In genomic region chr13:112529216-112529615, GRCh38 we compare ENCODE assay signal across 39 cellular contexts.
"Had no signal": no experiment of that assay in that cellular context is flagged by ENCODE, and none has a peak within 500 bp of the region (broad histone marks: within the 10 kb centered on the region; RNA-seq: fewer than 3 reads in every experiment).

No MANE protein-coding gene starts in this region.

- DNase-seq: activated effector memory CD4-positive, alpha-beta T cell treated with anti-CD3 and anti-CD28 coated beads, Interleukin-2, amount 50 U/mL, for 16 hours; activated effector memory CD4-positive, alpha-beta T cell treated with Interleukin-2 at 50 U/mL for 16 hours; activated gamma-delta T cell; activated gamma-delta T cell treated with Interleukin-2 at 50 U/mL for 16 hours; activated naive CD4-positive, alpha-beta T cell; activated naive CD4-positive, alpha-beta T cell treated with anti-CD3 and anti-CD28 coated beads for 36 hours; activated naive CD4-positive, alpha-beta T cell treated with anti-CD3 and anti-CD28 coated beads, Interleukin-2, amount 10 ng/mL, durations not matched to agents 7 days and 5 days; activated naive CD4-positive, alpha-beta T cell treated with anti-CD3 and anti-CD28 coated beads, Interleukin-2, amount 50 U/mL, for 16 hours; activated naive CD4-positive, alpha-beta T cell treated with Interleukin-2 at 50 U/mL for 16 hours; activated naive CD8-positive, alpha-beta T cell treated with anti-CD3 and anti-CD28 coated beads for 36 hours; activated naive CD8-positive, alpha-beta T cell treated with anti-CD3 and anti-CD28 coated beads, Interleukin-2, amount 10 ng/mL, durations not matched to agents 7 days and 5 days; activated T-cell treated with anti-CD3 and anti-CD28 coated beads, Interleukin-2, amount 50 U/mL, for 24 hours; activated T-cell treated with anti-CD3 and anti-CD28 coated beads, Interleukin-2, amount 50 U/mL, for 4 hours; activated T-cell treated with anti-CD3 and anti-CD28 coated beads, Interleukin-2, amount 50 U/mL, for 48 hours; activated T-cell treated with anti-CD3 and anti-CD28 coated beads, Interleukin-2, amount 50 U/mL, for 72 hours; adrenal gland; amniotic stem cell; amygdala; anterior cingulate cortex; aorta; body of pancreas; brain microvascular endothelial cell; caudate nucleus; central memory CD4-positive, alpha-beta T cell; cerebellar nuclear complex had no signal

- H3K36me3 ChIP-seq: brain microvascular endothelial cell, breast epithelium, cardiac muscle cell had no signal

- H3K9me3 Mint-ChIP-seq: activated naive CD4-positive, alpha-beta T cell treated with anti-CD3 and anti-CD28 coated beads for 36 hours; activated naive CD4-positive, alpha-beta T cell treated with anti-CD3 and anti-CD28 coated beads, Interleukin-2, amount 10 ng/mL, durations not matched to agents 7 days and 5 days; activated naive CD4-positive, alpha-beta T cell treated with anti-CD3 and anti-CD28 coated beads, Interleukin-2, amount 50 U/mL, for 24 hours; activated naive CD4-positive, alpha-beta T cell treated with anti-CD3 and anti-CD28 coated beads, Interleukin-2, amount 50 U/mL, for 72 hours; activated naive CD8-positive, alpha-beta T cell treated with anti-CD3 and anti-CD28 coated beads for 36 hours; activated naive CD8-positive, alpha-beta T cell treated with anti-CD3 and anti-CD28 coated beads, Interleukin-2, amount 10 ng/mL, durations not matched to agents 7 days and 5 days; activated T-cell treated with anti-CD3 and anti-CD28 coated beads, Interleukin-2, amount 50 U/mL, for 24 hours; activated T-cell treated with anti-CD3 and anti-CD28 coated beads, Interleukin-2, amount 50 U/mL, for 4 hours; activated T-cell treated with anti-CD3 and anti-CD28 coated beads, Interleukin-2, amount 50 U/mL, for 72 hours; activated T-helper 1 cell treated with anti-CD3 and anti-CD28 coated beads, Interleukin-12 subunit alpha, Interleukin-12 subunit beta, Interleukin-2, Interleukin-4 antibody, amounts not matched to agents 30 ng/mL and 10 ng/mL and 1 ng/mL, durations not matched to agents 14 hours and 24 hours and 36 hours; activated T-helper 17 cell treated with anti-CD3 and anti-CD28 coated beads, Interleukin-2, amount 50 U/mL, for 72 hours; activated T-helper 2 cell treated with anti-CD3 and anti-CD28 coated beads, Interferon-gamma antibody, Interleukin-2, Interleukin-4, amounts not matched to agents 10 μg/mL and 5 μg/mL and 100 μg/mL, durations not matched to agents 14 hours and 24 hours and 36 hours; brain; central memory CD8-positive, alpha-beta T cell had no signal

- H3K4me3 Mint-ChIP-seq: activated naive CD4-positive, alpha-beta T cell treated with anti-CD3 and anti-CD28 coated beads for 36 hours; activated naive CD4-positive, alpha-beta T cell treated with anti-CD3 and anti-CD28 coated beads, Interleukin-2, amount 10 ng/mL, durations not matched to agents 7 days and 5 days; activated naive CD4-positive, alpha-beta T cell treated with anti-CD3 and anti-CD28 coated beads, Interleukin-2, amount 50 U/mL, for 24 hours; activated naive CD8-positive, alpha-beta T cell; activated naive CD8-positive, alpha-beta T cell treated with anti-CD3 and anti-CD28 coated beads for 36 hours; activated naive CD8-positive, alpha-beta T cell treated with anti-CD3 and anti-CD28 coated beads, Interleukin-2, amount 10 ng/mL, durations not matched to agents 7 days and 5 days; activated T-cell treated with anti-CD3 and anti-CD28 coated beads, Interleukin-2, amount 50 U/mL, for 24 hours; activated T-cell treated with anti-CD3 and anti-CD28 coated beads, Interleukin-2, amount 50 U/mL, for 4 hours; activated T-cell treated with anti-CD3 and anti-CD28 coated beads, Interleukin-2, amount 50 U/mL, for 72 hours; activated T-helper 1 cell treated with anti-CD3 and anti-CD28 coated beads, Interleukin-12 subunit alpha, Interleukin-12 subunit beta, Interleukin-2, Interleukin-4 antibody, amounts not matched to agents 30 ng/mL and 10 ng/mL and 1 ng/mL, durations not matched to agents 14 hours and 24 hours and 36 hours; activated T-helper 17 cell treated with anti-CD3 and anti-CD28 coated beads, Interleukin-2, amount 50 U/mL, for 72 hours; brain; central memory CD8-positive, alpha-beta T cell had no signal

- H3K27ac Mint-ChIP-seq: activated naive CD4-positive, alpha-beta T cell treated with anti-CD3 and anti-CD28 coated beads, Interleukin-2, amount 10 ng/mL, durations not matched to agents 7 days and 5 days; activated naive CD4-positive, alpha-beta T cell treated with anti-CD3 and anti-CD28 coated beads, Interleukin-2, amount 50 U/mL, for 24 hours; activated naive CD4-positive, alpha-beta T cell treated with anti-CD3 and anti-CD28 coated beads, Interleukin-2, amount 50 U/mL, for 72 hours; activated naive CD8-positive, alpha-beta T cell; activated naive CD8-positive, alpha-beta T cell treated with anti-CD3 and anti-CD28 coated beads for 36 hours; activated naive CD8-positive, alpha-beta T cell treated with anti-CD3 and anti-CD28 coated beads, Interleukin-2, amount 10 ng/mL, durations not matched to agents 7 days and 5 days; activated T-cell treated with anti-CD3 and anti-CD28 coated beads, Interleukin-2, amount 50 U/mL, for 24 hours; activated T-helper 1 cell treated with anti-CD3 and anti-CD28 coated beads, Interleukin-12 subunit alpha, Interleukin-12 subunit beta, Interleukin-2, Interleukin-4 antibody, amounts not matched to agents 30 ng/mL and 10 ng/mL and 1 ng/mL, durations not matched to agents 14 hours and 24 hours and 36 hours; activated T-helper 17 cell treated with anti-CD3 and anti-CD28 coated beads, Interleukin-2, amount 50 U/mL, for 72 hours; activated T-helper 2 cell treated with anti-CD3 and anti-CD28 coated beads, Interferon-gamma antibody, Interleukin-2, Interleukin-4, amounts not matched to agents 10 μg/mL and 5 μg/mL and 100 μg/mL, durations not matched to agents 14 hours and 24 hours and 36 hours; brain had no signal

- H3K36me3 Mint-ChIP-seq: activated naive CD4-positive, alpha-beta T cell treated with anti-CD3 and anti-CD28 coated beads, Interleukin-2, amount 10 ng/mL, durations not matched to agents 7 days and 5 days; activated naive CD4-positive, alpha-beta T cell treated with anti-CD3 and anti-CD28 coated beads, Interleukin-2, amount 50 U/mL, for 24 hours; activated naive CD4-positive, alpha-beta T cell treated with anti-CD3 and anti-CD28 coated beads, Interleukin-2, amount 50 U/mL, for 72 hours; activated naive CD8-positive, alpha-beta T cell treated with anti-CD3 and anti-CD28 coated beads for 36 hours; activated naive CD8-positive, alpha-beta T cell treated with anti-CD3 and anti-CD28 coated beads, Interleukin-2, amount 10 ng/mL, durations not matched to agents 7 days and 5 days; brain had no signal

- H3K4me1 ChIP-seq: adrenal gland, ascending aorta, body of pancreas, breast epithelium had no signal

- H3K9me3 ChIP-seq: adrenal gland, ascending aorta, body of pancreas, breast epithelium had no signal

- H3K4me3 ChIP-seq: adrenal gland, ascending aorta, body of pancreas, breast epithelium, cardiac muscle cell had no signal

- H3K27me3 Mint-ChIP-seq: activated naive CD4-positive, alpha-beta T cell treated with anti-CD3 and anti-CD28 coated beads, Interleukin-2, amount 10 ng/mL, durations not matched to agents 7 days and 5 days; activated naive CD4-positive, alpha-beta T cell treated with anti-CD3 and anti-CD28 coated beads, Interleukin-2, amount 50 U/mL, for 24 hours; activated naive CD8-positive, alpha-beta T cell; activated naive CD8-positive, alpha-beta T cell treated with anti-CD3 and anti-CD28 coated beads for 36 hours; activated naive CD8-positive, alpha-beta T cell treated with anti-CD3 and anti-CD28 coated beads, Interleukin-2, amount 10 ng/mL, durations not matched to agents 7 days and 5 days; activated T-cell treated with anti-CD3 and anti-CD28 coated beads, Interleukin-2, amount 50 U/mL, for 24 hours; activated T-helper 17 cell treated with anti-CD3 and anti-CD28 coated beads, Interleukin-2, amount 50 U/mL, for 72 hours; brain; central memory CD8-positive, alpha-beta T cell had no signal

- ATAC-seq: activated naive CD4-positive, alpha-beta T cell treated with anti-CD3 and anti-CD28 coated beads, Interleukin-2, amount 50 U/mL, for 72 hours; activated T-cell treated with anti-CD3 and anti-CD28 coated beads, Interleukin-2, amount 50 U/mL, for 4 hours; activated T-cell treated with anti-CD3 and anti-CD28 coated beads, Interleukin-2, amount 50 U/mL, for 72 hours; activated T-helper 17 cell treated with anti-CD3 and anti-CD28 coated beads, Interleukin-2, amount 50 U/mL, for 72 hours; body of pancreas had no signal

- FAIRE-seq: astrocyte, bronchial epithelial cell, colon had no signal

- H3K27me3 ChIP-seq: adrenal gland, ascending aorta, body of pancreas, brain microvascular endothelial cell, breast epithelium, cardiac muscle cell had no signal

- H3K4me1 Mint-ChIP-seq: activated T-helper 17 cell treated with anti-CD3 and anti-CD28 coated beads, Interleukin-2, amount 50 U/mL, for 72 hours had no signal

- H3K27ac ChIP-seq: adrenal gland, ascending aorta, body of pancreas, brain microvascular endothelial cell, breast epithelium, cardiac muscle cell had no signal
